ENCODE assay signal across 15 cellular contexts in the genomic region with DNA sequence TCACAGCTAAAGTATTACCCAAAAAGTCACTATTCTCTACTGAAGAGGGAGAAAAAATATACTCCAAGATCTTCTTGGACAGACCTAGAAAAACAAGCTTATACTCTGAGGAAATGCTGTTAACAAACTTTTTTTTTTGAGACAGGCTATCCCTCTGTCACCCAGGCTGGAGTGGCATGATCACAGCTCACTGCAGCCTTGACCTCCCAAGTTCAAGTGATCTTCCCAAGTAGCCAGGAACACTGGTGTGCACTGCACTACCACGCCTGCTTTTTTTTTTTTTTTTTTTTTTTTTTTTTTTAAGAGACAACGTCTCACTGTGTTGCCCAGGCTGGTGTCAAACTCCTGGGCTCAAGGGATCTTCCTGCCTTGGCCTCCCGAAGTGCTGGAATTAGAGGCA. TPM values are rescaled to one million over a fixed set of nuclear protein-coding genes. Genes with fewer than 3 reads are reported as not detected.
DNase-seq lines count a peak whose midpoint lies in the region; ATAC-seq and TF ChIP-seq lines count a peak whose summit lies in the region.
"Had no signal": no experiment of that assay in that cellular context is flagged by ENCODE, and none has a peak within 500 bp of the region (broad histone marks: within the 10 kb centered on the region; RNA-seq: fewer than 3 reads in every experiment).

No MANE protein-coding gene starts in this region.

- H3K27ac ChIP-seq in cardiac muscle cell (peak overlapping the region; percentile 58), left ventricle myocardium inferior (replicated peaks) (no peak overlapping the region), adrenal gland (no peak overlapping the region), right cardiac atrium (ENCODE audit: low read length) (peak overlapping the region; percentile 58), testis (peak overlapping the region in 1 of 2 donors; percentile 38), upper lobe of right lung (no peak overlapping the region)

- peaks cover 0 to 9% of the 10 kb centered on the region in 2 donors for H3K36me3 Mint-ChIP-seq in activated T-cell treated with anti-CD3 and anti-CD28 coated beads, Interleukin-2, amount 50 U/mL, for 72 hours (ENCODE audit: insufficient read depth in 2 of 2)

- H3K4me1 ChIP-seq in cardiac muscle cell (ENCODE audit: low read depth): peaks cover 11% of the 10 kb centered on the region
- H3K4me1 ChIP-seq in left ventricle myocardium inferior: peaks cover 16% of the 10 kb centered on the region
- no peaks in the 10 kb centered on the region for H3K4me1 ChIP-seq in adrenal gland (replicated peaks in 1 of 2)
- no peaks in the 10 kb centered on the region for H3K4me1 ChIP-seq in right cardiac atrium (ENCODE audit: control insufficient read depth, insufficient read depth, low read length)
- H3K4me1 ChIP-seq in testis: no peaks in the 10 kb centered on the region
- H3K4me1 ChIP-seq in upper lobe of right lung: no peaks in the 10 kb centered on the region

- no peak for TF ChIP-seq POLR2A in adrenal gland (IDR thresholded peaks at IDR 0.05)
- TF ChIP-seq POLR2A in testis (IDR thresholded peaks at IDR 0.05): no peak

- no peak for DNase-seq in cardiac muscle cell (ENCODE audit: low read depth in 1 of 2, low spot score in 1 of 2)
- no peak for DNase-seq in left ventricle myocardium inferior
- peak in 5 of 7 donors; percentile 23 to 68 (median 62) for DNase-seq in adrenal gland
- DNase-seq in right cardiac atrium: no peak
- peak; percentile 24 for DNase-seq in testis
- no peak for DNase-seq in upper lobe of right lung
- no peak for DNase-seq in activated T-cell treated with anti-CD3 and anti-CD28 coated beads, Interleukin-2, amount 50 U/mL, for 72 hours
- DNase-seq: ACHN; C1 segment of cervical spinal cord; Calu3; CD4-positive, alpha-beta T cell; DMS 273 treated with DMSO at 0.1 percent for 48 hours; HCEC 1CT had no signal

- H3K27me3 Mint-ChIP-seq in activated T-cell treated with anti-CD3 and anti-CD28 coated beads, Interleukin-2, amount 50 U/mL, for 72 hours (ENCODE audit: low read depth): no peaks in the 10 kb centered on the region
- H3K27me3 Mint-ChIP-seq: B cell; CD4-positive, alpha-beta T cell had no signal

- no peaks in the 10 kb centered on the region for H3K4me1 Mint-ChIP-seq in activated T-cell treated with anti-CD3 and anti-CD28 coated beads, Interleukin-2, amount 50 U/mL, for 72 hours (ENCODE audit: low read depth)

- no peaks in the 10 kb centered on the region for H3K9me3 Mint-ChIP-seq in activated T-cell treated with anti-CD3 and anti-CD28 coated beads, Interleukin-2, amount 50 U/mL, for 72 hours
- H3K9me3 Mint-ChIP-seq: CD4-positive, alpha-beta T cell had no signal

- H3K9me3 ChIP-seq in cardiac muscle cell (ENCODE audit: low read depth) (no peaks in the 10 kb centered on the region), left ventricle myocardium inferior (replicated peaks) (no peaks in the 10 kb centered on the region), adrenal gland (replicated peaks in 1 of 3) (no peaks in the 10 kb centered on the region), right cardiac atrium (ENCODE audit: control insufficient read depth, low read length) (no peaks in the 10 kb centered on the region), testis (no peaks in the 10 kb centered on the region), upper lobe of right lung (no peaks in the 10 kb centered on the region)

- H3K27me3 ChIP-seq in cardiac muscle cell (no peaks in the 10 kb centered on the region), left ventricle myocardium inferior (ENCODE audit: low read depth) (no peaks in the 10 kb centered on the region), adrenal gland (no peaks in the 10 kb centered on the region), right cardiac atrium (ENCODE audit: control insufficient read depth, insufficient read depth) (no peaks in the 10 kb centered on the region), testis (no peaks in the 10 kb centered on the region), upper lobe of right lung (no peaks in the 10 kb centered on the region)

- no peak overlapping the region for H3K27ac Mint-ChIP-seq in activated T-cell treated with anti-CD3 and anti-CD28 coated beads, Interleukin-2, amount 50 U/mL, for 72 hours
- H3K27ac Mint-ChIP-seq: B cell; CD4-positive, alpha-beta T cell had no signal

- intact Hi-C loops in left ventricle myocardium inferior (cut with micrococcal nuclease): no loop called here
- intact Hi-C loops in adrenal gland (cut with DNase I): no loop called here
- intact Hi-C loops in right cardiac atrium (cut with DNase I): no loop called here
- intact Hi-C loops in testis (cut with DNase I; ENCODE audit: low total_unique reads): no loop called here
- intact Hi-C loops in upper lobe of right lung (cut with DNase I): no loop called here

- H3K36me3 ChIP-seq in cardiac muscle cell (peaks cover 43% of the 10 kb centered on the region), left ventricle myocardium inferior (peaks cover 52% of the 10 kb centered on the region), adrenal gland (replicated peaks in 1 of 2) (peaks cover 0 to 30% of the 10 kb centered on the region in 2 donors), testis (ENCODE audit: low read depth, missing control alignments) (no peaks in the 10 kb centered on the region), upper lobe of right lung (peaks cover 35% of the 10 kb centered on the region)

- ATAC-seq in right cardiac atrium (peak; percentile 63 to 67), HG02623 (IDR thresholded peaks at IDR 0.05; ENCODE audit: unreplicated experiment) (no peak), upper lobe of right lung (no peak)
- ATAC-seq in activated T-cell treated with anti-CD3 and anti-CD28 coated beads, Interleukin-2, amount 50 U/mL, for 72 hours (replicated peaks in 1 of 2): no peak

- H3K4me3 Mint-ChIP-seq in activated T-cell treated with anti-CD3 and anti-CD28 coated beads, Interleukin-2, amount 50 U/mL, for 72 hours: no peak overlapping the region
- H3K4me3 Mint-ChIP-seq: B cell; CD4-positive, alpha-beta T cell had no signal

- 27 to 51% (median 35%) methylated on average over 3 of the region's 3 CpGs for WGBS in adrenal gland, 4 donors
- WGBS in right cardiac atrium: 38% methylated on average over 3 of the region's 3 CpGs
- WGBS in testis, 2 donors: 28 to 54% methylated on average over 3 of the region's 3 CpGs

- no peak for TF ChIP-seq CTCF in cardiac muscle cell (IDR thresholded peaks at IDR 0.05; ENCODE audit: low read depth, low read length)
- no peak for TF ChIP-seq CTCF in left ventricle myocardium inferior (IDR thresholded peaks at IDR 0.05; ENCODE audit: borderline replicate concordance)
- TF ChIP-seq CTCF in adrenal gland (IDR thresholded peaks at IDR 0.05): no peak
- TF ChIP-seq CTCF in testis (IDR thresholded peaks at IDR 0.05): no peak
- no peak for TF ChIP-seq CTCF in upper lobe of right lung (IDR thresholded peaks at IDR 0.05)

- H3K4me3 ChIP-seq in cardiac muscle cell (no peak overlapping the region), left ventricle myocardium inferior (no peak overlapping the region), adrenal gland (no peak overlapping the region), right cardiac atrium (ENCODE audit: low read length) (no peak overlapping the region), testis (no peak overlapping the region), upper lobe of right lung (no peak overlapping the region)

RNA-seq across cellular contexts. Expression of a gene that starts 17.3 kb away (rescaled TPM):
- total RNA-seq in cardiac muscle cell (5.0 and 7.7 TPM in 2 replicates), left ventricle myocardium inferior (31.8 TPM), adrenal gland (10 to 100 TPM in 6 of 8 donors, 1 to 10 TPM in 2; 3.0 to 40.5 (median 20.8) TPM), right cardiac atrium (10 to 100 TPM; 25.3 to 32.7 (median 30.2) TPM), testis (10 to 100 TPM; 21.2 to 47.6 TPM), upper lobe of right lung (19.0 TPM)
- polyA plus RNA-seq in cardiac muscle cell (21.9 and 24.9 TPM in 2 replicates), adrenal gland (10 to 100 TPM in 2 of 3 donors, 1 to 10 TPM in 1; 10.0 to 59.8 (median 25.1) TPM), right cardiac atrium (37.3 TPM), testis (ENCODE audit: insufficient read depth, low read depth, low replicate concordance) (70.1 TPM)
- total RNA-seq in activated T-cell treated with anti-CD3 and anti-CD28 coated beads, Interleukin-2, amount 50 U/mL, for 72 hours: 10 to 100 TPM; 22.7 to 32.1 TPM

RNA-seq across cellular contexts. Expression of a gene that starts 28.5 kb away (rescaled TPM):
- total RNA-seq in cardiac muscle cell (93.1 and 139 TPM in 2 replicates), left ventricle myocardium inferior (51.8 TPM), adrenal gland (10 to 100 TPM; 60.7 to 85.0 (median 76.0) TPM), right cardiac atrium (10 to 100 TPM; 50.7 to 60.8 (median 58.0) TPM), testis (10 to 100 TPM; 95.8 to 96.3 TPM), upper lobe of right lung (73.5 TPM)
- polyA plus RNA-seq in cardiac muscle cell (106 and 171 TPM in 2 replicates), adrenal gland (10 to 100 TPM in 2 of 3 donors, 1 to 10 TPM in 1; 3.8 to 19.0 (median 10.6) TPM), right cardiac atrium (11.1 TPM), testis (ENCODE audit: insufficient read depth, low read depth, low replicate concordance) (26.7 TPM)
- 10 to 100 TPM; 85.2 to 96.6 TPM for total RNA-seq in activated T-cell treated with anti-CD3 and anti-CD28 coated beads, Interleukin-2, amount 50 U/mL, for 72 hours

RNA-seq across cellular contexts. Expression of a gene that starts 28.7 kb away (rescaled TPM):
- 17.5 and 34.4 TPM in 2 replicates for total RNA-seq in cardiac muscle cell
- 42.5 and 49.6 TPM in 2 replicates for polyA plus RNA-seq in cardiac muscle cell
- total RNA-seq in left ventricle myocardium inferior: 43.0 TPM
- total RNA-seq in adrenal gland: 10 to 100 TPM; 11.4 to 43.3 (median 24.8) TPM
- polyA plus RNA-seq in adrenal gland: 10 to 100 TPM in 2 of 3 donors, 1 to 10 TPM in 1; 9.3 to 71.9 (median 12.2) TPM
- total RNA-seq in right cardiac atrium: 10 to 100 TPM; 34.2 to 39.4 (median 36.7) TPM
- 26.9 TPM for polyA plus RNA-seq in right cardiac atrium
- total RNA-seq in testis: 10 to 100 TPM; 38.5 to 55.5 TPM
- polyA plus RNA-seq in testis (ENCODE audit: insufficient read depth, low read depth, low replicate concordance): 17.9 TPM
- total RNA-seq in upper lobe of right lung: 23.8 TPM
- total RNA-seq in activated T-cell treated with anti-CD3 and anti-CD28 coated beads, Interleukin-2, amount 50 U/mL, for 72 hours: 10 to 100 TPM; 45.4 to 51.7 TPM

RNA-seq across cellular contexts. Expression of a gene that starts 33.9 kb away (rescaled TPM):
- total RNA-seq in cardiac muscle cell: 17.7 and 25.6 TPM in 2 replicates
- 44.9 and 45.8 TPM in 2 replicates for polyA plus RNA-seq in cardiac muscle cell
- total RNA-seq in left ventricle myocardium inferior: 46.8 TPM
- 10 to 100 TPM; 18.0 to 64.0 (median 47.3) TPM for total RNA-seq in adrenal gland
- 10 to 100 TPM in 2 of 3 donors, 1 to 10 TPM in 1; 5.9 to 43.3 (median 10.7) TPM for polyA plus RNA-seq in adrenal gland
- 10 to 100 TPM; 53.5 to 60.9 (median 55.4) TPM for total RNA-seq in right cardiac atrium
- polyA plus RNA-seq in right cardiac atrium: 12.4 TPM
- 10 to 100 TPM; 39.6 to 47.1 TPM for total RNA-seq in testis
- 31.4 TPM for polyA plus RNA-seq in testis (ENCODE audit: insufficient read depth, low read depth, low replicate concordance)
- total RNA-seq in upper lobe of right lung: 72.6 TPM
- 10 to 100 TPM; 49.1 to 49.7 TPM for total RNA-seq in activated T-cell treated with anti-CD3 and anti-CD28 coated beads, Interleukin-2, amount 50 U/mL, for 72 hours

Comparison
In these comparisons a context has a peak if more than half of its experiments do, and no peak if none do; other contexts are left out.
1. H3K27ac ChIP-seq: peak in cardiac muscle cell (single experiment) and right cardiac atrium (single experiment); none in left ventricle myocardium inferior (single experiment), adrenal gland (0 of 5) and upper lobe of right lung (single experiment).
2. DNase-seq: peak in adrenal gland (5 of 7) and testis (single experiment); none in cardiac muscle cell (0 of 2), left ventricle myocardium inferior (single experiment), right cardiac atrium (0 of 3), upper lobe of right lung (single experiment) and activated T-cell treated with anti-CD3 and anti-CD28 coated beads, Interleukin-2, amount 50 U/mL, for 72 hours (0 of 2).
3. ATAC-seq: peak in right cardiac atrium (2 of 2); none in HG02623 (single experiment), upper lobe of right lung (single experiment) and activated T-cell treated with anti-CD3 and anti-CD28 coated beads, Interleukin-2, amount 50 U/mL, for 72 hours (0 of 2).